In the genomic region with DNA sequence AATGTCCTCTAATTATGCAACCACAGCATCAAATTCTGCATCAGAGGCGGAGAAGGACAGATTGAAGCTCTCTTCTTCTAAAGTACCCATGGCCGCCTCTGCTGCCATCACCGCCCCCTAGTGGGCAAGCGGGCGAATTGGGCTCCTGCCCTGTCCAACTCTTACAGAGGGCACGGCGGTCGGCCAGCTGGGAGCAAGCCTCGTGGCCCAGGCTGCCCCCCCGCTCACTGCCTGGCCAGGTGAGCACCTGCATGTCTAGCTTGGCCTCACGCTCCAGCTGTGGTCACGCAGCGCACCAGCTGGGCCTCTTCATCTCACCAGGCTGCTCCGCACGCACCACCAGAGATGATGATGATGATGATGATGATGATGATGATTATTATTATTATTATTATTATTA, we compare ENCODE assay signal across 13 cellular contexts.
DNase-seq lines count a peak whose midpoint lies in the region; ATAC-seq and TF ChIP-seq lines count a peak whose summit lies in the region.
"Had no signal": no experiment of that assay in that cellular context is flagged by ENCODE, and none has a peak within 500 bp of the region (broad histone marks: within the 10 kb centered on the region; RNA-seq: fewer than 3 reads in every experiment).

No MANE protein-coding gene starts in this region.

- intact Hi-C loops in spleen (cut with DNase I; ENCODE audit: low total_unique reads) (loop anchor here (10.0 kb wide), 1 partner anchor 50 kb away; no protein-coding TSS in a partner anchor), gastrocnemius medialis (cut with DNase I; ENCODE audit: low total_unique reads) (no loop called here)

- no peak overlapping the region for H3K27ac Mint-ChIP-seq in activated T-cell treated with anti-CD3 and anti-CD28 coated beads, Interleukin-2, amount 50 U/mL, for 72 hours
- H3K27ac Mint-ChIP-seq: activated naive CD4-positive, alpha-beta T cell treated with anti-CD3 and anti-CD28 coated beads, Interleukin-2, amount 50 U/mL, for 72 hours; CD8-positive, alpha-beta memory T cell; T-helper 1 cell treated with Interleukin-12 subunit alpha and Interleukin-12 subunit beta and Interleukin-4 antibody, amounts not matched to agents 30 μg/mL and 1 μg/mL, for 36 hours had no signal

- no peaks in the 10 kb centered on the region for H3K36me3 Mint-ChIP-seq in activated T-cell treated with anti-CD3 and anti-CD28 coated beads, Interleukin-2, amount 50 U/mL, for 72 hours (ENCODE audit: insufficient read depth in 2 of 2)
- H3K36me3 Mint-ChIP-seq: activated naive CD4-positive, alpha-beta T cell treated with anti-CD3 and anti-CD28 coated beads, Interleukin-2, amount 50 U/mL, for 72 hours; CD8-positive, alpha-beta memory T cell had no signal

- no peak for ATAC-seq in activated T-cell treated with anti-CD3 and anti-CD28 coated beads, Interleukin-2, amount 50 U/mL, for 72 hours (replicated peaks in 1 of 2)
- peak; percentile 54 for ATAC-seq in HG02798 (IDR thresholded peaks at IDR 0.05; ENCODE audit: poor library complexity, unreplicated experiment)
- ATAC-seq in GM19324 (IDR thresholded peaks at IDR 0.05; ENCODE audit: low FRiP score, unreplicated experiment), result no peak
- no peak for ATAC-seq in gastrocnemius medialis
- ATAC-seq: activated naive CD4-positive, alpha-beta T cell treated with anti-CD3 and anti-CD28 coated beads, Interleukin-2, amount 50 U/mL, for 72 hours had no signal

- DNase-seq in activated T-cell treated with anti-CD3 and anti-CD28 coated beads, Interleukin-2, amount 50 U/mL, for 72 hours, result peak; percentile 1 to 16
- no peak for DNase-seq in activated T-cell treated with anti-CD3 and anti-CD28 coated beads, Interleukin-2, amount 50 U/mL, for 1 hour
- peak; percentile 12 for DNase-seq in SK-N-DZ (ENCODE audit: low spot score)
- peak; percentile 63 for DNase-seq in spleen
- DNase-seq in pons (ENCODE audit: low spot score), result no peak
- no peak for DNase-seq in gastrocnemius medialis
- DNase-seq: CD8-positive, alpha-beta memory T cell; NCI-H1105 treated with DMSO at 0.1 percent for 48 hours had no signal

- WGBS in spleen, 5 donors, result 72 to 81% (median 73%) methylated on average over 15 of the region's 15 CpGs

- TF ChIP-seq POLR2A in spleen (IDR thresholded peaks at IDR 0.05), result no peak
- no peak for TF ChIP-seq POLR2A in gastrocnemius medialis (IDR thresholded peaks at IDR 0.05)

- H3K36me3 ChIP-seq in spleen (no peaks in the 10 kb centered on the region), gastrocnemius medialis (no peaks in the 10 kb centered on the region)
- H3K36me3 ChIP-seq: prostate gland had no signal

- H3K4me1 Mint-ChIP-seq in activated T-cell treated with anti-CD3 and anti-CD28 coated beads, Interleukin-2, amount 50 U/mL, for 72 hours (ENCODE audit: low read depth), result no peaks in the 10 kb centered on the region
- H3K4me1 Mint-ChIP-seq: CD8-positive, alpha-beta memory T cell had no signal

- no peak overlapping the region for H3K27ac ChIP-seq in spleen
- H3K27ac ChIP-seq in gastrocnemius medialis, result no peak overlapping the region
- H3K27ac ChIP-seq: prostate gland had no signal

- TF ChIP-seq CTCF in spleen (IDR thresholded peaks at IDR 0.05 in 8 of 11, conservative IDR thresholded peaks at IDR 0.05 in 3 of 11) (no peak), gastrocnemius medialis (IDR thresholded peaks at IDR 0.05 in 4 of 5, conservative IDR thresholded peaks at IDR 0.05 in 1 of 5) (no peak)

- H3K4me3 ChIP-seq in spleen (no peak overlapping the region), gastrocnemius medialis (no peak overlapping the region)
- H3K4me3 ChIP-seq: prostate gland had no signal

- H3K27me3 ChIP-seq in spleen (replicated peaks in 1 of 7) (peaks cover 0 to 4% (median 0%) of the 10 kb centered on the region in 7 donors), gastrocnemius medialis (no peaks in the 10 kb centered on the region)

- in situ Hi-C loops in gastrocnemius medialis (cut with MboI; ENCODE audit: low sequenced_read_pairs in 4 of 4), result loop anchor here in 1 of 4 donors (25.0 kb wide), 1 partner anchor 108 kb away; no protein-coding TSS in a partner anchor

- H3K9me3 Mint-ChIP-seq in activated T-cell treated with anti-CD3 and anti-CD28 coated beads, Interleukin-2, amount 50 U/mL, for 72 hours, result peaks cover 0 to 2% of the 10 kb centered on the region in 2 donors
- H3K9me3 Mint-ChIP-seq: T-helper 1 cell treated with Interleukin-12 subunit alpha and Interleukin-12 subunit beta and Interleukin-4 antibody, amounts not matched to agents 30 μg/mL and 1 μg/mL, for 36 hours had no signal

- no peak overlapping the region for H3K4me3 Mint-ChIP-seq in activated T-cell treated with anti-CD3 and anti-CD28 coated beads, Interleukin-2, amount 50 U/mL, for 72 hours
- H3K4me3 Mint-ChIP-seq: CD8-positive, alpha-beta memory T cell; T-helper 1 cell treated with Interleukin-12 subunit alpha and Interleukin-12 subunit beta and Interleukin-4 antibody, amounts not matched to agents 30 μg/mL and 1 μg/mL, for 36 hours had no signal

- peaks cover 0 to 5% (median 0%) of the 10 kb centered on the region in 8 donors for H3K9me3 ChIP-seq in spleen
- H3K9me3 ChIP-seq in gastrocnemius medialis, result no peaks in the 10 kb centered on the region
- H3K9me3 ChIP-seq: prostate gland had no signal

- H3K4me1 ChIP-seq in spleen, result no peaks in the 10 kb centered on the region
- no peaks in the 10 kb centered on the region for H3K4me1 ChIP-seq in gastrocnemius medialis
- H3K4me1 ChIP-seq: prostate gland had no signal

- H3K27me3 Mint-ChIP-seq in activated T-cell treated with anti-CD3 and anti-CD28 coated beads, Interleukin-2, amount 50 U/mL, for 72 hours (ENCODE audit: low read depth), result no peaks in the 10 kb centered on the region

Comparison
In these comparisons a context has a peak if more than half of its experiments do, and no peak if none do; other contexts are left out.
1. DNase-seq: peak in activated T-cell treated with anti-CD3 and anti-CD28 coated beads, Interleukin-2, amount 50 U/mL, for 72 hours (2 of 2), SK-N-DZ (single experiment) and spleen (single experiment); none in activated T-cell treated with anti-CD3 and anti-CD28 coated beads, Interleukin-2, amount 50 U/mL, for 1 hour (single experiment), pons (single experiment) and gastrocnemius medialis (0 of 2).